In the genomic region with DNA sequence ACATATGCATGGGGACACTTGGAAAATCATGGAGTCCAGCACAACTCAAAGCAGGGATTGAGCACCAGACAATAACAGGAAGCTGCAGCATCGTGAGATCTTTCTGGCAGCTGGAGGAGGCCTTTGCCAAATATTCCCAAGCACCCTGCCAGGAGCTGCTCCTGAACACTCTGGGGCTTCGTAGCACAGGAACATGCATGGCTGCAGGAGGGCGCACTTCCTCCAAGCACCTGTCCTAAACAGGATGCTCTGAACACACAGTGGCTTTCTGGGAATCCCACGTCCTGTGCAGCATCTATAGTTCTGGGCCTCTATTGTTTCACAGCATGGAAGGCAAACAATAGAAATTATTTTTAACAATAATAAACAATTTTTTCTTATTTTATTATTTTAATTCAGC, we compare ENCODE assay signal across 23 cellular contexts. TPM values are rescaled to one million over a fixed set of nuclear protein-coding genes. Genes with fewer than 3 reads are reported as not detected.
DNase-seq lines count a peak whose midpoint lies in the region; ATAC-seq, FAIRE-seq and TF ChIP-seq lines count a peak whose summit lies in the region.
"Had no signal": no experiment of that assay in that cellular context is flagged by ENCODE, and none has a peak within 500 bp of the region (broad histone marks: within the 10 kb centered on the region; RNA-seq: fewer than 3 reads in every experiment).

No MANE protein-coding gene starts in this region.

- H3K9ac ChIP-seq in DND-41 (ENCODE audit: low read depth, low read length), result no peak overlapping the region

- TF ChIP-seq POLR2A in GM18505 (IDR thresholded peaks at IDR 0.05; ENCODE audit: borderline replicate concordance, extremely low read depth, insufficient read depth, insufficient read length), result no peak
- no peak for TF ChIP-seq POLR2A in GM12891 (IDR thresholded peaks at IDR 0.05; ENCODE audit: low read depth, low read length)

- no peak for FAIRE-seq in GM12891 (lab: Jason Lieb, UNC)
- FAIRE-seq: endometrium, G401.6 had no signal

- H3K27me3 ChIP-seq in DND-41 (ENCODE audit: insufficient read depth, low read length, poor library complexity), result no peaks in the 10 kb centered on the region
- H3K27me3 ChIP-seq in left lung, result no peaks in the 10 kb centered on the region
- H3K27me3 ChIP-seq: brain microvascular endothelial cell, colonic mucosa, hepatocyte, spleen, stomach, upper lobe of right lung had no signal

- H3K4me3 ChIP-seq in DND-41 (ENCODE audit: low read depth in 1 of 2, low read length in 2 of 2), result no peak overlapping the region
- no peak overlapping the region for H3K4me3 ChIP-seq in left lung
- H3K4me3 ChIP-seq: colonic mucosa, hepatocyte, lung, prostate gland, spleen, stomach, upper lobe of right lung had no signal

- POLR2A ChIA-PET in WTC11 (lab: Charles Lee), result no interaction called here

- H3K9me3 ChIP-seq in DND-41 (ENCODE audit: insufficient read depth, low read length, severe bottlenecking) (no peaks in the 10 kb centered on the region), left lung (no peaks in the 10 kb centered on the region)
- H3K9me3 ChIP-seq: colonic mucosa, prostate gland, spleen, stomach, upper lobe of right lung had no signal

- peak; percentile 38 for DNase-seq in NCI-H1092 treated with DMSO at 0.1 percent for 48 hours (lab: John Stamatoyannopoulos, UW)
- no peak for DNase-seq in NCI-H1092 (lab: John Stamatoyannopoulos, UW)
- DNase-seq in DND-41, result peak; percentile 17
- DNase-seq in WTC11 (ENCODE audit: low spot score), result no peak
- DNase-seq in left lung, result no peak
- no peak for DNase-seq in GM03348 (ENCODE audit: low spot score)
- no peak for DNase-seq in GM12891 (ENCODE audit: insufficient read length, low spot score)
- DNase-seq: activated CD4-positive, alpha-beta T cell treated with anti-CD3 and anti-CD28 coated beads for 1 hour; brain microvascular endothelial cell; colonic mucosa; NCI-H1436; NCI-H510A treated with DMSO at 0.1 percent for 48 hours; spleen; stimulated activated CD4-positive, alpha-beta T cell treated with anti-CD3 and anti-CD28 coated beads, Interleukin-4, amount 100 ng/mL, for 24 hours; stomach; upper lobe of right lung had no signal

- H3K4me2 ChIP-seq in DND-41 (ENCODE audit: insufficient read depth, low read length), result no peak overlapping the region
- H3K4me2 ChIP-seq: hepatocyte had no signal

- no peaks in the 10 kb centered on the region for H3K79me2 ChIP-seq in DND-41 (ENCODE audit: insufficient read depth, low read length)

- no peaks in the 10 kb centered on the region for H3K4me1 Mint-ChIP-seq in WTC11
- H3K4me1 Mint-ChIP-seq: activated T-helper 17 cell treated with anti-CD3 and anti-CD28 coated beads, Interleukin-2, amount 50 U/mL, for 72 hours had no signal

- H3K27ac ChIP-seq in DND-41 (ENCODE audit: low read length), result no peak overlapping the region
- H3K27ac ChIP-seq in left lung, result peak overlapping the region in 1 of 2 donors; percentile 57
- H3K27ac ChIP-seq: brain microvascular endothelial cell, prostate gland, spleen, upper lobe of right lung had no signal

- H3K4me1 ChIP-seq in DND-41 (ENCODE audit: insufficient read depth, low read length), result no peaks in the 10 kb centered on the region
- peaks cover 0 to 12% of the 10 kb centered on the region in 2 donors for H3K4me1 ChIP-seq in left lung
- H3K4me1 ChIP-seq: prostate gland, spleen had no signal

- ATAC-seq in DND-41 (ENCODE audit: insufficient read depth, low read depth), result peak; percentile 69; the same call in 1 of the 3 replicates
- ATAC-seq in WTC11, result peak; percentile 55
- peak; percentile 25 for ATAC-seq in left lung
- no peak for ATAC-seq in GM18505 (IDR thresholded peaks at IDR 0.05; ENCODE audit: unreplicated experiment)
- ATAC-seq: activated T-helper 17 cell treated with anti-CD3 and anti-CD28 coated beads, Interleukin-2, amount 50 U/mL, for 72 hours; upper lobe of right lung had no signal

- H3K27me3 Mint-ChIP-seq in WTC11 (ENCODE audit: low read depth), result no peaks in the 10 kb centered on the region
- H3K27me3 Mint-ChIP-seq: activated T-helper 17 cell treated with anti-CD3 and anti-CD28 coated beads, Interleukin-2, amount 50 U/mL, for 72 hours had no signal

- TF ChIP-seq CTCF in DND-41 (IDR thresholded peaks at IDR 0.05; ENCODE audit: borderline replicate concordance, extremely low read depth, low read length, poor library complexity, severe bottlenecking) (no peak), WTC11 (IDR thresholded peaks at IDR 0.05) (no peak), left lung (IDR thresholded peaks at IDR 0.05) (no peak)

- no peaks in the 10 kb centered on the region for H3K9me3 Mint-ChIP-seq in WTC11
- H3K9me3 Mint-ChIP-seq: activated T-helper 17 cell treated with anti-CD3 and anti-CD28 coated beads, Interleukin-2, amount 50 U/mL, for 72 hours had no signal

- H2AFZ ChIP-seq in DND-41 (ENCODE audit: low read depth, low read length), result no peak overlapping the region
- H2AFZ ChIP-seq: hepatocyte had no signal

- H3K27ac Mint-ChIP-seq in WTC11, result no peak overlapping the region
- H3K27ac Mint-ChIP-seq: activated T-helper 17 cell treated with anti-CD3 and anti-CD28 coated beads, Interleukin-2, amount 50 U/mL, for 72 hours had no signal

- H3K36me3 Mint-ChIP-seq in WTC11, result no peaks in the 10 kb centered on the region

- intact Hi-C loops in left lung (cut with DNase I), result no loop called here

- CTCF ChIA-PET in WTC11 (lab: Charles Lee), result interaction anchor here (0.7 to 2.3 kb wide), 4 partner anchors 10 to 184 kb away, joined by 3 to 6 read pairs (median 4); no protein-coding TSS in a partner anchor

- H3K36me3 ChIP-seq in DND-41 (ENCODE audit: insufficient read depth, low read length) (no peaks in the 10 kb centered on the region), left lung (no peaks in the 10 kb centered on the region)
- H3K36me3 ChIP-seq: brain microvascular endothelial cell, colonic mucosa, prostate gland, spleen, stomach, upper lobe of right lung had no signal

- no peak overlapping the region for H3K4me3 Mint-ChIP-seq in WTC11
- H3K4me3 Mint-ChIP-seq: activated T-helper 17 cell treated with anti-CD3 and anti-CD28 coated beads, Interleukin-2, amount 50 U/mL, for 72 hours had no signal

- H4K20me1 ChIP-seq in DND-41 (ENCODE audit: insufficient read depth, low read length), result no peaks in the 10 kb centered on the region

TF ChIP-seq in WTC11, 78 proteins besides CTCF, POLR2A, EP300 and RAD21 (continues in another document):
- TF ChIP-seq, protein P1, sequence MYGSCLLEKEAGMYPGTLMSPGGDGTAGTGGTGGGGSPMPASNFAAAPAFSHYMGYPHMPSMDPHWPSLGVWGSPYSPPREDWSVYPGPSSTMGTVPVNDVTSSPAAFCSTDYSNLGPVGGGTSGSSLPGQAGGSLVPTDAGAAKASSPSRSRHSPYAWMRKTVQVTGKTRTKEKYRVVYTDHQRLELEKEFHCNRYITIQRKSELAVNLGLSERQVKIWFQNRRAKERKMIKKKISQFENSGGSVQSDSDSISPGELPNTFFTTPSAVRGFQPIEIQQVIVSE (CRISPR knock-in tag; IDR thresholded peaks at IDR 0.05; ENCODE audit: borderline replicate concordance), result no peak
- no peak for TF ChIP-seq AR (CRISPR knock-in tag; IDR thresholded peaks at IDR 0.05)

TF ChIP-seq in GM12891, 5 proteins besides CTCF, POLR2A, EP300 and RAD21:
- TF ChIP-seq SPI1 (IDR thresholded peaks at IDR 0.05; ENCODE audit: low read depth, low read length), result no peak
- no peak for TF ChIP-seq POU2F2 (IDR thresholded peaks at IDR 0.05; ENCODE audit: low read depth, low read length)
- no peak for TF ChIP-seq TAF1 (IDR thresholded peaks at IDR 0.05; ENCODE audit: low read depth, low read length)
- TF ChIP-seq POLR2AphosphoS5 (IDR thresholded peaks at IDR 0.05; ENCODE audit: low read depth, low read length), result no peak
- no peak for TF ChIP-seq PAX5 (IDR thresholded peaks at IDR 0.05; ENCODE audit: insufficient read depth, low read length, severe bottlenecking)

RNA-seq across cellular contexts. Expression of gene ABLIM1, which starts 4.1 kb away (rescaled TPM):
- total RNA-seq in WTC11 (2021), result 54.9 to 62.1 TPM (median 57.2 TPM) in 3 replicates
- 100 to 1,000 TPM in 1 of 2 donors, 10 to 100 TPM in 1; 80.5 to 195 TPM for total RNA-seq in left lung
- 19.1 TPM for polyA plus RNA-seq in GM12891 (2012; ENCODE audit: low read depth, missing spikeins)

Comparison
In these comparisons a context has a peak if more than half of its experiments do, and no peak if none do; other contexts are left out.
1. DNase-seq: peak in NCI-H1092 treated with DMSO at 0.1 percent for 48 hours (single experiment) and DND-41 (single experiment); none in NCI-H1092 (single experiment), WTC11 (single experiment), left lung (0 of 2), GM03348 (single experiment) and GM12891 (single experiment).